Comparison of ENCODE assay signal across 8 cellular contexts in genomic region chr12:107402041-107403022, GRCh38.
DNase-seq lines count a peak whose midpoint lies in the region; ATAC-seq and TF ChIP-seq lines count a peak whose summit lies in the region.

No MANE protein-coding gene starts in this region.

- H3K27me3 Mint-ChIP-seq in nephron progenitor cell (ENCODE audit: low read depth, poor library complexity) = peaks cover 12% of the 10 kb centered on the region
- no peaks in the 10 kb centered on the region for H3K27me3 Mint-ChIP-seq in type B pancreatic cell

- H3K36me3 ChIP-seq in BE2C = no peaks in the 10 kb centered on the region

- H3K4me1 Mint-ChIP-seq in nephron progenitor cell = peaks cover 36% of the 10 kb centered on the region
- H3K4me1 Mint-ChIP-seq in type B pancreatic cell (ENCODE audit: unreplicated experiment) = peaks cover 42% of the 10 kb centered on the region

- peak; percentile 59 for ATAC-seq in GM21529 (IDR thresholded peaks at IDR 0.05; ENCODE audit: unreplicated experiment)
- ATAC-seq in GM19452 (IDR thresholded peaks at IDR 0.05; ENCODE audit: unreplicated experiment) = no peak

- H3K9me3 Mint-ChIP-seq in nephron progenitor cell (no peaks in the 10 kb centered on the region), type B pancreatic cell (no peaks in the 10 kb centered on the region)

- peak; percentile 60 for DNase-seq in BE2C
- DNase-seq in NCI-H526 treated with DMSO at 0.1 percent for 48 hours (lab: John Stamatoyannopoulos, UW) = peak; percentile 19
- DNase-seq in activated CD4-positive, alpha-beta T cell treated with anti-CD3 and anti-CD28 coated beads, Interleukin-2, amount 50 U/mL, for 48 hours = peak; percentile 67 to 75
- DNase-seq in effector CD4-positive, alpha-beta T cell = peak; percentile 36
- DNase-seq in nephron progenitor cell = peak; percentile 60
- no peak for DNase-seq in type B pancreatic cell (ENCODE audit: extremely low spot score, unreplicated experiment)

- no peaks in the 10 kb centered on the region for H3K9me3 ChIP-seq in BE2C

- no peak overlapping the region for H3K27ac Mint-ChIP-seq in nephron progenitor cell
- peak overlapping the region; percentile 71 for H3K27ac Mint-ChIP-seq in type B pancreatic cell

- peaks cover 10% of the 10 kb centered on the region for H3K4me1 ChIP-seq in BE2C

- H3K36me3 Mint-ChIP-seq in nephron progenitor cell (ENCODE audit: low read depth) = no peaks in the 10 kb centered on the region
- H3K36me3 Mint-ChIP-seq in type B pancreatic cell = no peaks in the 10 kb centered on the region

- TF ChIP-seq CTCF in BE2C (IDR thresholded peaks at IDR 0.05; ENCODE audit: low read depth, low read length) (peak; percentile 78), nephron progenitor cell (IDR thresholded peaks at IDR 0.05) (peak; percentile 60), type B pancreatic cell (conservative IDR thresholded peaks at IDR 0.05) (peak; percentile 80)

- H3K27me3 ChIP-seq in BE2C = no peaks in the 10 kb centered on the region

- H3K4me3 ChIP-seq in BE2C (ENCODE audit: low read depth, low read length) = no peak overlapping the region

- H3K4me3 Mint-ChIP-seq in nephron progenitor cell = no peak overlapping the region
- no peak overlapping the region for H3K4me3 Mint-ChIP-seq in type B pancreatic cell
